In the genomic region with DNA sequence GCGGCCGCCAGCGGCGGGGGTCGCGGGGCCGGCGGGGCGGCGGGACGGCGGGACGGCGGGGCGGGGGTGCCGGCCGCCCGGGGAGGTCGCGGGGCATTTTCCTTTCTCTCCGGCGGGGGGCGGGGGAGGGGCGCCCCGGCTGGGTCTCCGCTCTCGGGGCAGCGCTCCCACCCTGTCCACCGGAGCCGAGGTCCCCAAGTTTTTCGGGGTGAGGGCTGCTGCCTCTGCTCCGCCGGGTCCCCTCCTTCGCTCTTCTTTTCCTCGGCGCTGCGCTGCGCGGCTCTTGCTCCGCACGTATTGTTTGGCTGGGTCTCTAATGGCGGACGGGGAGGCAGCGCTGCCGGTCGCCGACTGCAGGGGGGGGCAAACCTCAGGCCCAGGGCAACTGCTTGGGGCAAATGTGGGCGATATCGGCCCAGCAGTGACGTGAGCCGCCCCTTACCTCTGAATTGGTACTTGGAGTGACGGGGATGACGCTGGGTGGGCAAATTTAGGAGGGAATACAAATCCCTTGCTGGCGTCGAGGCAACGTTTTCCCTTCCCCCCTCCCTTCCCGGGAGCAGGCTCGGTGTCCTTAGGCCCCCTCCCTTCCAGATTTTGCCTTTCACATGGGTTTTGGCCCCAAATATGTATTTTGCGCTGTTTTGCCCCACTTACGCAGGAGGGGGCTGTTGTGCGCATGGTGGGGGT, we compare ENCODE assay signal across 8 cellular contexts. TPM values are rescaled to one million over a fixed set of nuclear protein-coding genes. Genes with fewer than 3 reads are reported as not detected.
DNase-seq lines count a peak whose midpoint lies in the region; ATAC-seq lines count a peak whose summit lies in the region.

No MANE protein-coding gene starts in this region.

- peak overlapping the region; percentile 92 for H3K4me3 ChIP-seq in H7 (ENCODE audit: insufficient read depth, low read depth, low read length)

- peak overlapping the region; percentile 96 to 97 for H3K27ac Mint-ChIP-seq in effector memory CD8-positive, alpha-beta T cell

- H3K4me1 Mint-ChIP-seq in effector memory CD8-positive, alpha-beta T cell (ENCODE audit: low read depth in 2 of 2) = peaks cover 24 to 32% of the 10 kb centered on the region in 2 donors

- DNase-seq in COLO668 (lab: John Stamatoyannopoulos, UW; ENCODE audit: unreplicated experiment) (peak; percentile 78), H7 (peak; percentile 67), NCI-H460 (ENCODE audit: extremely low read depth, low read depth) (peak; percentile 5), mesenteric fat pad (ENCODE audit: low spot score) (peak; percentile 91)
- DNase-seq in activated CD8-positive, alpha-beta memory T cell treated with anti-CD3 and anti-CD28 coated beads for 24 hours = peak; percentile 89
- DNase-seq in effector memory CD8-positive, alpha-beta T cell = peak; percentile 63 to 64 (median 63)
- DNase-seq in stimulated activated CD8-positive, alpha-beta memory T cell treated with anti-CD3 and anti-CD28 coated beads, Interleukin-15, amount 100 ng/mL, for 24 hours (ENCODE audit: low read depth) = peak; percentile 30

- H3K9me3 Mint-ChIP-seq in effector memory CD8-positive, alpha-beta T cell = no peaks in the 10 kb centered on the region

- H3K4me3 Mint-ChIP-seq in effector memory CD8-positive, alpha-beta T cell = peak overlapping the region; percentile 97 to 99

- peaks cover 54% of the 10 kb centered on the region for H3K36me3 Mint-ChIP-seq in effector memory CD8-positive, alpha-beta T cell (ENCODE audit: insufficient read depth)

- ATAC-seq in effector memory CD8-positive, alpha-beta T cell (replicated peaks) = peak; percentile 23
- no peak for ATAC-seq in HG03159 (IDR thresholded peaks at IDR 0.05; ENCODE audit: unreplicated experiment)

- H3K27me3 ChIP-seq in H7 (ENCODE audit: control insufficient read depth, insufficient read depth, low read length) = no peaks in the 10 kb centered on the region

- H3K36me3 ChIP-seq in H7 (replicated peaks; ENCODE audit: control insufficient read depth, insufficient read depth, low read length) = peaks cover 5% of the 10 kb centered on the region

- H3K27me3 Mint-ChIP-seq in effector memory CD8-positive, alpha-beta T cell = no peaks in the 10 kb centered on the region

RNA-seq across cellular contexts. Expression of a gene that starts 0.8 kb away (rescaled TPM):
- total RNA-seq in H7 (2014; rRNA removed; shearing (Covaris generic)) = 91.9 and 132 TPM in 2 replicates
- 56.5 and 61.1 TPM in 2 replicates for total RNA-seq in NCI-H460 (2014; rRNA removed; shearing (Covaris generic))
- polyA plus RNA-seq in NCI-H460 (2014; cell fraction: nucleus; rRNA removed) = 38.6 and 55.4 TPM in 2 replicates
- 74.2 TPM for total RNA-seq in mesenteric fat pad

Comparison
In these comparisons a context has a peak if more than half of its experiments do, and no peak if none do; other contexts are left out.
1. DNase-seq: peak in every context shown above with its lines; median percentile 91 in mesenteric fat pad; 89 in activated CD8-positive, alpha-beta memory T cell treated with anti-CD3 and anti-CD28 coated beads for 24 hours; 78 in COLO668; 67 in H7; 63 in effector memory CD8-positive, alpha-beta T cell; 30 in stimulated activated CD8-positive, alpha-beta memory T cell treated with anti-CD3 and anti-CD28 coated beads, Interleukin-15, amount 100 ng/mL, for 24 hours; 5 in NCI-H460.